In the genomic region with DNA sequence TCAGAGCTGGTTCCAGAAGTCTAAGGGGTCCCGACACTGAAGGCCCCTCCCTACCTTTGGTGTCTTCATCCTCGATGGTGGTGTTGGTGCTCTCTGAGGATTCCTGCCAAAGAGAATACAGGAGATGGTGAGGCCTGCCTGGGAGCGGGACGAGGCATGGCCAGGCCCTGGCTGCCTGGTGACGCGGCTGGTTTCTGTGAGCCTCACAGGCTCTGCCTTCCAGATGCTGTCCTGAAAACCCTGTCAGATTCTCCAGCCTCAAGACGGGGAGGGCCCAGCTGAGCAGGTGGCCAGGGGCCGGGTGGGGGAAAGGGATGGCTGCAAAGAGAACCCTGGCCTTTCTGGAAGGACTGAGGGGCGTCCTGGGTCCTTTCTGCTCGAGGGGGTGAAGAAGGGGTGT, we compare ENCODE assay signal across 24 cellular contexts. TPM values are rescaled to one million over a fixed set of nuclear protein-coding genes. Genes with fewer than 3 reads are reported as not detected.
"Had no signal": no experiment of that assay in that cellular context is flagged by ENCODE, and none has a peak within 500 bp of the region (broad histone marks: within the 10 kb centered on the region; RNA-seq: fewer than 3 reads in every experiment).

No MANE protein-coding gene starts in this region.

- H3K4me2 ChIP-seq: hepatocyte, smooth muscle cell had no signal

- H3K27me3 ChIP-seq: heart right ventricle, hepatocyte, neutrophil, ovary, right atrium auricular region, right lobe of liver, tibial nerve, uterus had no signal

- H3K4me3 ChIP-seq: heart right ventricle, hepatocyte, left ventricle myocardium inferior, ovary, right atrium auricular region, right lobe of liver, smooth muscle cell, tibial nerve, uterus had no signal

- H3K9me3 ChIP-seq: heart right ventricle, left ventricle myocardium inferior, neutrophil, ovary, right atrium auricular region, right lobe of liver, tibial nerve, uterus had no signal

- H3K27ac ChIP-seq: heart right ventricle, hepatocyte, left ventricle myocardium inferior, neutrophil, ovary, right atrium auricular region, right lobe of liver, tibial nerve, uterus had no signal

- H2AFZ ChIP-seq: hepatocyte had no signal

- H3K4me1 Mint-ChIP-seq: naive thymus-derived CD8-positive, alpha-beta T cell; stimulated activated effector memory CD8-positive, alpha-beta T cell treated with anti-CD3 and anti-CD28 coated beads, Interleukin-12 subunit alpha, Interleukin-12 subunit beta, amount 100 ng/mL, for 72 hours; stimulated activated naive CD8-positive, alpha-beta T cell treated with anti-CD3 and anti-CD28 coated beads, Interleukin-15, amount 100 ng/mL, for 72 hours had no signal

- H3K4me1 ChIP-seq: left ventricle myocardium inferior, right atrium auricular region, tibial nerve had no signal

- ATAC-seq: heart right ventricle; naive thymus-derived CD8-positive, alpha-beta T cell; right lobe of liver; stimulated activated effector memory CD8-positive, alpha-beta T cell treated with anti-CD3 and anti-CD28 coated beads, Interleukin-12 subunit alpha, Interleukin-12 subunit beta, amount 100 ng/mL, for 72 hours; stimulated activated naive CD8-positive, alpha-beta T cell treated with anti-CD3 and anti-CD28 coated beads, Interleukin-15, amount 100 ng/mL, for 72 hours had no signal

- H3K36me3 Mint-ChIP-seq: memory B cell; naive thymus-derived CD8-positive, alpha-beta T cell; stimulated activated effector memory CD8-positive, alpha-beta T cell treated with anti-CD3 and anti-CD28 coated beads, Interleukin-12 subunit alpha, Interleukin-12 subunit beta, amount 100 ng/mL, for 72 hours; type B pancreatic cell had no signal

- H3K9me3 Mint-ChIP-seq: memory B cell; naive thymus-derived CD8-positive, alpha-beta T cell; nephron; neural crest cell; stimulated activated effector memory CD8-positive, alpha-beta T cell treated with anti-CD3 and anti-CD28 coated beads, Interleukin-12 subunit alpha, Interleukin-12 subunit beta, amount 100 ng/mL, for 72 hours; stimulated activated naive CD8-positive, alpha-beta T cell treated with anti-CD3 and anti-CD28 coated beads, Interleukin-15, amount 100 ng/mL, for 72 hours; type B pancreatic cell had no signal

- DNase-seq: heart right ventricle; islet precursor cell; left ventricle myocardium inferior; naive thymus-derived CD8-positive, alpha-beta T cell; occipital lobe; ovary; right lobe of liver; stimulated activated CD4-positive, alpha-beta T cell treated with anti-CD3 and anti-CD28 coated beads, Interleukin-2, amount 100 ng/mL, for 24 hours; stimulated activated CD4-positive, alpha-beta T cell treated with anti-CD3 and anti-CD28 coated beads, Interleukin-4, amount 100 ng/mL, for 1 hour; stimulated activated naive CD4-positive, alpha-beta T cell treated with Interleukin-2 at 50 U/mL for 16 hours; stimulated activated naive CD8-positive, alpha-beta T cell treated with anti-CD3 and anti-CD28 coated beads, Interleukin-15, amount 100 ng/mL, for 72 hours; substantia nigra; uterus had no signal

- H3K27ac Mint-ChIP-seq: memory B cell; naive thymus-derived CD8-positive, alpha-beta T cell; progenitor cell of endocrine pancreas; stimulated activated effector memory CD8-positive, alpha-beta T cell treated with anti-CD3 and anti-CD28 coated beads, Interleukin-12 subunit alpha, Interleukin-12 subunit beta, amount 100 ng/mL, for 72 hours; type B pancreatic cell had no signal

- H3K27me3 Mint-ChIP-seq: memory B cell; naive thymus-derived CD8-positive, alpha-beta T cell; stimulated activated naive CD8-positive, alpha-beta T cell treated with anti-CD3 and anti-CD28 coated beads, Interleukin-15, amount 100 ng/mL, for 72 hours had no signal

- H3K36me3 ChIP-seq: left ventricle myocardium inferior, neutrophil, ovary, right atrium auricular region, right lobe of liver, tibial nerve, uterus had no signal

- H3K4me3 Mint-ChIP-seq: memory B cell; naive thymus-derived CD8-positive, alpha-beta T cell; nephron; neural crest cell; stimulated activated effector memory CD8-positive, alpha-beta T cell treated with anti-CD3 and anti-CD28 coated beads, Interleukin-12 subunit alpha, Interleukin-12 subunit beta, amount 100 ng/mL, for 72 hours; stimulated activated naive CD8-positive, alpha-beta T cell treated with anti-CD3 and anti-CD28 coated beads, Interleukin-15, amount 100 ng/mL, for 72 hours; type B pancreatic cell had no signal

RNA-seq across cellular contexts. Expression of a gene that starts 48.8 kb away (rescaled TPM):
- polyA plus RNA-seq: heart right ventricle; naive thymus-derived CD8-positive, alpha-beta T cell had no signal

RNA-seq across cellular contexts. Expression of a gene that starts 50.9 kb away (rescaled TPM):
- polyA plus RNA-seq: naive thymus-derived CD8-positive, alpha-beta T cell had no signal
